17 cellular contexts compared by ENCODE assay signal in the genomic region with DNA sequence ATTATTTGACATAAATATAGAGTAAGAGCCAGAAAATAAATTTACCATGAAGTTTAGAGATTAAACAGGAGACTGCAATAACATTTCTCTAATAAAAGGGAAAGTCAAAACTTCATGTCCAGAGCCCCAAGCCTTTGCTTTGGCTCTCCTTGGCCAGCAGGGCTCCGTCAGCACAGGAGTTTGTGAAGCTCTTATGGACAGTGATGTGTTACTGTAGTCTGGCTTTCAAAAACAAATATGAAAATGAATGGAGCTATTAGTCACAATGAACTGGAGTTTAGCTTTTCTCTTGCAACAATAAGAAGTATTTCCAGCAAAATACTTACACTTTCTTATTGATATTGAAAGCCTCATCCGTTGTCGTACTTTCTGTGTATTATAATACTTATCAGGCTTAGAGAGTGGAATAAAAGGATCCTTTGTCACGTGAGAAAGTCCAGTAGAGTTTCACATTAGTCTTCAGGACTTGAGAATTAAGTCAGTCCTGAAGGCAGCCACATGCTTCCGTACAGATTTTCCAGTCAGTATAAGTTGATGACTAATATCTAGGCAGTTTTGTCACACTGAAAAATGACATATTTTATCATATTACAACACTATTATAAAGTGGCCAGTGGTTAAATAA.
DNase-seq lines count a peak whose midpoint lies in the region; TF ChIP-seq lines count a peak whose summit lies in the region.
"Had no signal": no experiment of that assay in that cellular context is flagged by ENCODE, and none has a peak within 500 bp of the region (broad histone marks: within the 10 kb centered on the region; RNA-seq: fewer than 3 reads in every experiment).

No MANE protein-coding gene starts in this region.

- H3K4me1 ChIP-seq in osteoblast (ENCODE audit: insufficient read depth, low read length): no peaks in the 10 kb centered on the region
- H3K4me1 ChIP-seq: lower lobe of right lung had no signal

- no peaks in the 10 kb centered on the region for H3K9me3 ChIP-seq in osteoblast (ENCODE audit: low read depth, low read length)

- no peaks in the 10 kb centered on the region for H4K20me1 ChIP-seq in osteoblast (ENCODE audit: insufficient read depth, low read length)
- H4K20me1 ChIP-seq: BLaER1 treated with 17β-estradiol and CSF1 and Interleukin-3, amounts not matched to agents 10 nM and 100 nM had no signal

- peak; percentile 18 for TF ChIP-seq CTCF in epithelial cell of esophagus (IDR thresholded peaks at IDR 0.05; ENCODE audit: insufficient read depth, low read depth, low read length, missing control alignments)
- TF ChIP-seq CTCF in osteoblast (IDR thresholded peaks at IDR 0.05; ENCODE audit: extremely low read depth, low read depth, low read length): peak; percentile 17

- H3K27me3 ChIP-seq in osteoblast (ENCODE audit: insufficient read depth, low read length): no peaks in the 10 kb centered on the region
- H3K27me3 ChIP-seq: BLaER1 treated with 17β-estradiol and CSF1 and Interleukin-3, amounts not matched to agents 10 nM and 100 nM had no signal

- peak overlapping the region; percentile 39 for H2AFZ ChIP-seq in osteoblast (ENCODE audit: low read length)

- peak overlapping the region; percentile 61 for H3K4me2 ChIP-seq in osteoblast (ENCODE audit: insufficient read depth, low read length)
- H3K4me2 ChIP-seq: BLaER1 treated with 17β-estradiol and CSF1 and Interleukin-3, amounts not matched to agents 10 nM and 100 nM; KMS-11 had no signal

- H3K36me3 ChIP-seq in osteoblast (ENCODE audit: insufficient read depth, low read length): no peaks in the 10 kb centered on the region
- H3K36me3 ChIP-seq: BLaER1 treated with 17β-estradiol and CSF1 and Interleukin-3, amounts not matched to agents 10 nM and 100 nM; lower lobe of right lung had no signal

- H3K27ac ChIP-seq in osteoblast (ENCODE audit: low read depth, low read length): peak overlapping the region; percentile 40
- H3K27ac ChIP-seq: BLaER1 treated with 17β-estradiol and CSF1 and Interleukin-3, amounts not matched to agents 10 nM and 100 nM; KMS-11; lower lobe of right lung had no signal

- H3K79me2 ChIP-seq in osteoblast (ENCODE audit: insufficient read depth, low read length): no peaks in the 10 kb centered on the region

- in situ Hi-C loops in SK-MEL-5 (cut with HindIII; ENCODE audit: low pct_unique_long_range_greater_than_20kb, low sequenced_read_pairs): no loop called here

- H3K4me3 ChIP-seq in epithelial cell of esophagus (ENCODE audit: low read length) (no peak overlapping the region), osteoblast (ENCODE audit: insufficient read depth, low read length) (peak overlapping the region; percentile 37)
- H3K4me3 ChIP-seq: BLaER1 treated with 17β-estradiol and CSF1 and Interleukin-3, amounts not matched to agents 10 nM and 100 nM; lower lobe of right lung had no signal

- DNase-seq in EH (ENCODE audit: low read depth): peak; percentile 34
- peak; percentile 13 for DNase-seq in SK-MEL-5 (ENCODE audit: low read depth, low spot score)
- peak; percentile 36 for DNase-seq in epithelial cell of esophagus (ENCODE audit: low read depth)
- DNase-seq in osteoblast (ENCODE audit: insufficient read length, low spot score, missing footprints): no peak
- DNase-seq in mesenteric fat pad (ENCODE audit: low spot score): no peak
- no peak for DNase-seq in NCI-H2081 (lab: John Stamatoyannopoulos, UW)
- DNase-seq in kidney glomerular epithelial cell (lab: John Stamatoyannopoulos, UW): no peak
- no peak for DNase-seq in HPDE6-E6E7 (ENCODE audit: extremely low spot score)
- DNase-seq: activated CD4-positive, alpha-beta memory T cell treated with anti-CD3 and anti-CD28 coated beads for 36 hours; amniotic stem cell; DMS 273 treated with DMSO at 0.1 percent for 48 hours; lower lobe of right lung; NCI-H1436 treated with DMSO at 0.1 percent for 48 hours; NCI-H446 treated with DMSO at 0.1 percent for 48 hours; substantia nigra had no signal

Comparison
In these comparisons a context has a peak if more than half of its experiments do, and no peak if none do; other contexts are left out.
1. DNase-seq: peak in EH (single experiment), SK-MEL-5 (single experiment) and epithelial cell of esophagus (single experiment); none in osteoblast (single experiment), mesenteric fat pad (single experiment), NCI-H2081 (0 of 2), kidney glomerular epithelial cell (single experiment) and HPDE6-E6E7 (single experiment).